Comparison of ENCODE assay signal across 15 cellular contexts in genomic region chr2:30694286-30695055, GRCh38.
A peak's percentile ranks its signal among the peaks of the same experiment; 100 is the strongest.
DNase-seq lines count a peak whose midpoint lies in the region; ATAC-seq and TF ChIP-seq lines count a peak whose summit lies in the region.
"Had no signal": no experiment of that assay in that cellular context is flagged by ENCODE, and none has a peak within 500 bp of the region (broad histone marks: within the 10 kb centered on the region; RNA-seq: fewer than 3 reads in every experiment).

No MANE protein-coding gene starts in this region.

- no peak for TF ChIP-seq POLR2A in IMR-90 (IDR thresholded peaks at IDR 0.05; ENCODE audit: low read depth, low read length)
- no peak for TF ChIP-seq POLR2A in uterus (IDR thresholded peaks at IDR 0.05)

- H3K18ac ChIP-seq in IMR-90 (ENCODE audit: low read depth, low read length): peak overlapping the region; percentile 51; the same call in 1 of the 2 replicates

- H3K9ac ChIP-seq in IMR-90 (ENCODE audit: low read depth, low read length): no peak overlapping the region

- 0 out of 4 replicates have a peak, but pooled peaks cover 0 to 2% of the 10 kb centered on the region in 2 experiments for H3K79me1 ChIP-seq in IMR-90 (ENCODE audit: low read depth in 1 of 2, low read length in 2 of 2)

- DNase-seq in AG10803 (ENCODE audit: low read depth) (peak; percentile 68), IMR-90 (peak; percentile 66), brain microvascular endothelial cell (peak; percentile 22), myocyte (ENCODE audit: low read depth) (peak; percentile 36), KBM-7 (no peak), HPDE6-E6E7 (ENCODE audit: extremely low spot score) (no peak), uterus (no peak)
- DNase-seq: activated naive CD4-positive, alpha-beta T cell treated with Interleukin-2 at 50 U/mL for 16 hours; foreskin keratinocyte; GOT3; NCI-H226; stimulated activated naive CD4-positive, alpha-beta T cell had no signal

- no CpG with 5 or more reads among the region's 8 CpGs for whole genome bisulfite sequencing in IMR-90 (ENCODE audit: extremely low coverage in 2 of 2, insufficient read length in 1 of 2), 2 experiments

- peak overlapping the region; percentile 27 for H4K5ac ChIP-seq in IMR-90 (ENCODE audit: low read depth, low read length)

- CTCF ChIA-PET in IMR-90 (lab: Yijun Ruan, JAX): interaction anchor here (0.8 to 2.6 kb wide), 6 partner anchors 13 to 530 kb away, joined by 3 to 11 read pairs (median 5); no protein-coding TSS in a partner anchor

- peak overlapping the region; percentile 71 for H2BK5ac ChIP-seq in IMR-90 (ENCODE audit: low read depth, low read length, poor library complexity, severe bottlenecking)

- in situ Hi-C loops in IMR-90 (cut with MboI; ENCODE audit: low sequenced_read_pairs) (no loop called here), brain microvascular endothelial cell (cut with HindIII; ENCODE audit: low pct_ligation_motif_present, low sequenced_read_pairs) (no loop called here), KBM-7 (cut with MboI; ENCODE audit: low pct_unique_long_range_greater_than_20kb, low sequenced_read_pairs) (loop anchor here (25.0 kb wide), 1 partner anchor 532 kb away; no protein-coding TSS in a partner anchor)

- POLR2A ChIA-PET in IMR-90 (lab: Charles Lee; ENCODE audit: unreplicated experiment): no interaction called here

- no peaks in the 10 kb centered on the region for H3K9me3 ChIP-seq in IMR-90 (ENCODE audit: control insufficient read depth, insufficient read depth, low read length)
- no peaks in the 10 kb centered on the region for H3K9me3 ChIP-seq in uterus

- H3K36me3 ChIP-seq in IMR-90 (ENCODE audit: control insufficient read depth, insufficient read depth, low read length) (no peaks in the 10 kb centered on the region), brain microvascular endothelial cell (replicated peaks) (no peaks in the 10 kb centered on the region), uterus (no peaks in the 10 kb centered on the region)

- no peak for TF ChIP-seq CTCF in AG10803 (conservative IDR thresholded peaks at IDR 0.05; ENCODE audit: low read length)
- TF ChIP-seq CTCF in IMR-90 (conservative IDR thresholded peaks at IDR 0.05; ENCODE audit: low read depth, low read length): no peak
- TF ChIP-seq CTCF in brain microvascular endothelial cell (IDR thresholded peaks at IDR 0.05; ENCODE audit: low read depth, low read length, missing control alignments): no peak
- no peak for TF ChIP-seq CTCF in uterus (IDR thresholded peaks at IDR 0.05)

- H3K27ac ChIP-seq in IMR-90 (ENCODE audit: insufficient read depth, low read length) (no peak overlapping the region), brain microvascular endothelial cell (no peak overlapping the region), uterus (no peak overlapping the region)
- H3K27ac ChIP-seq: foreskin keratinocyte had no signal

- peak overlapping the region; percentile 66 for H2AK9ac ChIP-seq in IMR-90 (replicated peaks; ENCODE audit: low read depth, low read length, poor library complexity)

- H4K8ac ChIP-seq in IMR-90 (ENCODE audit: low read depth in 2 of 2, low read length in 2 of 2): peak overlapping the region; percentile 38 to 71; a peak in 3 of 4 replicates

- H2BK15ac ChIP-seq in IMR-90 (ENCODE audit: low read depth, low read length): peak overlapping the region; percentile 66; the same call in 2 of the 3 replicates

- H4K20me1 ChIP-seq in IMR-90 (ENCODE audit: insufficient read depth, low read length): no peaks in the 10 kb centered on the region

- peak overlapping the region; percentile 47 for H2AFZ ChIP-seq in IMR-90 (replicated peaks; ENCODE audit: low read length, poor library complexity)

- peak overlapping the region; percentile 63 for H2AK5ac ChIP-seq in IMR-90 (ENCODE audit: low read depth, low read length)

- ATAC-seq in IMR-90 (ENCODE audit: low read depth) (peak; percentile 39), GM18907 (IDR thresholded peaks at IDR 0.05; ENCODE audit: unreplicated experiment) (no peak)
- ATAC-seq: foreskin keratinocyte, Panc1 had no signal

- H4K91ac ChIP-seq in IMR-90 (ENCODE audit: insufficient read depth, low read depth, low read length): peak overlapping the region; percentile 81

- H3K4me2 ChIP-seq in IMR-90 (ENCODE audit: low read depth, low read length): peak overlapping the region; percentile 58; the same call in 1 of the 2 replicates
- H3K4me2 ChIP-seq: smooth muscle cell had no signal

- peak overlapping the region; percentile 13; the same call in 1 of the 2 replicates for H3K23ac ChIP-seq in IMR-90 (ENCODE audit: low read depth, low read length)

- H3K4me1 ChIP-seq in IMR-90 (ENCODE audit: control insufficient read depth, insufficient read depth, low read length) (peaks cover 16% of the 10 kb centered on the region), uterus (peaks cover 5 to 13% of the 10 kb centered on the region in 2 donors)
- H3K4me1 ChIP-seq: foreskin keratinocyte had no signal

- no peak overlapping the region for H3K56ac ChIP-seq in IMR-90 (ENCODE audit: extremely low read depth, insufficient read depth, low read length)

- dilution Hi-C loops in IMR-90 (cut with HindIII; ENCODE audit: low sequenced_read_pairs, unreplicated experiment): no loop called here

- H3K4me3 ChIP-seq in AG10803 (ENCODE audit: low read length) (no peak overlapping the region), IMR-90 (ENCODE audit: insufficient read depth, low read depth, low read length) (no peak overlapping the region), brain microvascular endothelial cell (ENCODE audit: low read depth, low read length) (no peak overlapping the region), uterus (no peak overlapping the region)
- H3K4me3 ChIP-seq: smooth muscle cell had no signal

- H3K14ac ChIP-seq in IMR-90 (replicated peaks; ENCODE audit: low read depth, low read length): peak overlapping the region; percentile 67

- H3K27me3 ChIP-seq in IMR-90 (ENCODE audit: control insufficient read depth, insufficient read depth, low read length): no peaks in the 10 kb centered on the region
- no peaks in the 10 kb centered on the region for H3K27me3 ChIP-seq in brain microvascular endothelial cell (replicated peaks)
- H3K27me3 ChIP-seq in uterus: no peaks in the 10 kb centered on the region

- intact Hi-C loops in IMR-90 (cut with micrococcal nuclease) (loop anchor here (5.0 kb wide), 1 partner anchor 392 kb away; no protein-coding TSS in a partner anchor), uterus (cut with DNase I; ENCODE audit: low total_unique reads) (no loop called here)

- peak overlapping the region; percentile 82 for H3K4ac ChIP-seq in IMR-90 (ENCODE audit: low read depth, low read length)

- TF ChIP-seq RAD21 in IMR-90 (IDR thresholded peaks at IDR 0.05; ENCODE audit: low read length): no peak

- peak overlapping the region; percentile 69 for H2BK120ac ChIP-seq in IMR-90 (ENCODE audit: low read depth, low read length)

- H2BK20ac ChIP-seq in IMR-90 (ENCODE audit: low read depth, low read length): peak overlapping the region; percentile 89

- BruUV-seq in IMR-90 (replicated peaks; lab: Mats Ljungman, UMichigan): no TSS peak

- peaks cover 5% of the 10 kb centered on the region; the same call in 1 of the 2 replicates for H3K9me1 ChIP-seq in IMR-90 (ENCODE audit: insufficient read depth, low read length)

TF ChIP-seq in IMR-90, 13 proteins besides CTCF, POLR2A, EP300 and RAD21:
- no peak for TF ChIP-seq MAFK (IDR thresholded peaks at IDR 0.05; ENCODE audit: low read depth, low read length)
- TF ChIP-seq CEBPB (IDR thresholded peaks at IDR 0.05; ENCODE audit: low read depth, low read length): no peak
- TF ChIP-seq RFX5 (IDR thresholded peaks at IDR 0.05; ENCODE audit: low read depth, low read length): no peak
- TF ChIP-seq FOS (IDR thresholded peaks at IDR 0.05; ENCODE audit: low read depth, low read length): no peak
- TF ChIP-seq RCOR1 (IDR thresholded peaks at IDR 0.05; ENCODE audit: insufficient replicate concordance, low read length): no peak
- no peak for TF ChIP-seq SMC3 (IDR thresholded peaks at IDR 0.05; ENCODE audit: low read depth, low read length)
- TF ChIP-seq USF2 (IDR thresholded peaks at IDR 0.05; ENCODE audit: low read depth, low read length): no peak
- TF ChIP-seq MAZ (IDR thresholded peaks at IDR 0.05; ENCODE audit: borderline replicate concordance, low read depth, low read length): no peak
- TF ChIP-seq NFE2L2 (IDR thresholded peaks at IDR 0.05; ENCODE audit: low read depth, low read length): no peak
- no peak for TF ChIP-seq BHLHE40 (IDR thresholded peaks at IDR 0.05; ENCODE audit: low read depth, low read length)

Comparison
In these comparisons a context has a peak if more than half of its experiments do, and no peak if none do; other contexts are left out.
1. DNase-seq: peak in AG10803 (single experiment), IMR-90 (single experiment), brain microvascular endothelial cell (single experiment) and myocyte (single experiment); none in KBM-7 (single experiment), HPDE6-E6E7 (single experiment) and uterus (0 of 2).